8 cellular contexts compared by ENCODE assay signal in genomic region chr11:57668467-57668890, GRCh38. TPM values are rescaled to one million over a fixed set of nuclear protein-coding genes. Genes with fewer than 3 reads are reported as not detected.
DNase-seq lines count a peak whose midpoint lies in the region; ATAC-seq and TF ChIP-seq lines count a peak whose summit lies in the region.

No MANE protein-coding gene starts in this region.

- H3K27me3 ChIP-seq in Karpas-422 (ENCODE audit: low read length) (no peaks in the 10 kb centered on the region), iPS-20b (ENCODE audit: insufficient read depth, low read length) (no peaks in the 10 kb centered on the region)

- peak; percentile 73 for DNase-seq in Karpas-422
- DNase-seq in activated naive CD8-positive, alpha-beta T cell treated with anti-CD3 and anti-CD28 coated beads, Interleukin-2, amount 50 U/mL, for 24 hours: peak; percentile 52
- DNase-seq in T1000 (lab: John Stamatoyannopoulos, UW): no peak
- no peak for DNase-seq in NCI-H446 treated with DMSO at 0.1 percent for 48 hours (lab: John Stamatoyannopoulos, UW)

- peaks cover 62% of the 10 kb centered on the region for H3K4me1 Mint-ChIP-seq in activated naive CD8-positive, alpha-beta T cell treated with anti-CD3 and anti-CD28 coated beads, Interleukin-2, amount 50 U/mL, for 24 hours
- peaks cover 61% of the 10 kb centered on the region for H3K4me1 Mint-ChIP-seq in stimulated activated naive CD8-positive, alpha-beta T cell treated with anti-CD3 and anti-CD28 coated beads, Interleukin-15, Interleukin-2, amounts not matched to agents 100 ng/mL and 50 ng/mL, for 24 hours (ENCODE audit: low read depth)

- no peaks in the 10 kb centered on the region for H3K9me3 Mint-ChIP-seq in activated naive CD8-positive, alpha-beta T cell treated with anti-CD3 and anti-CD28 coated beads, Interleukin-2, amount 50 U/mL, for 24 hours
- no peaks in the 10 kb centered on the region for H3K9me3 Mint-ChIP-seq in stimulated activated naive CD8-positive, alpha-beta T cell treated with anti-CD3 and anti-CD28 coated beads, Interleukin-15, Interleukin-2, amounts not matched to agents 100 ng/mL and 50 ng/mL, for 24 hours

- peak overlapping the region; percentile 97 for H3K27ac ChIP-seq in C4-2B
- peak overlapping the region; percentile 89 for H3K27ac ChIP-seq in Karpas-422 (ENCODE audit: low read length)
- peak overlapping the region; percentile 95 for H3K27ac ChIP-seq in iPS-20b (ENCODE audit: low read length)

- H3K27ac Mint-ChIP-seq in activated naive CD8-positive, alpha-beta T cell treated with anti-CD3 and anti-CD28 coated beads, Interleukin-2, amount 50 U/mL, for 24 hours: peak overlapping the region; percentile 99
- H3K27ac Mint-ChIP-seq in stimulated activated naive CD8-positive, alpha-beta T cell treated with anti-CD3 and anti-CD28 coated beads, Interleukin-15, Interleukin-2, amounts not matched to agents 100 ng/mL and 50 ng/mL, for 24 hours: peak overlapping the region; percentile 100

- peak overlapping the region; percentile 98 for H3K9ac ChIP-seq in Karpas-422 (ENCODE audit: low read length)
- H3K9ac ChIP-seq in iPS-20b (ENCODE audit: low read depth, low read length): peak overlapping the region; percentile 99

- peaks cover 23% of the 10 kb centered on the region for H3K36me3 Mint-ChIP-seq in activated naive CD8-positive, alpha-beta T cell treated with anti-CD3 and anti-CD28 coated beads, Interleukin-2, amount 50 U/mL, for 24 hours (ENCODE audit: low read depth)
- H3K36me3 Mint-ChIP-seq in stimulated activated naive CD8-positive, alpha-beta T cell treated with anti-CD3 and anti-CD28 coated beads, Interleukin-15, Interleukin-2, amounts not matched to agents 100 ng/mL and 50 ng/mL, for 24 hours (ENCODE audit: low read depth): peaks cover 22% of the 10 kb centered on the region

- H3K9me2 ChIP-seq in Karpas-422 (replicated peaks; ENCODE audit: insufficient read depth, low read length): no peaks in the 10 kb centered on the region

- peaks cover 55% of the 10 kb centered on the region for H3K79me2 ChIP-seq in Karpas-422 (ENCODE audit: low read length)

- H3K36me3 ChIP-seq in Karpas-422 (ENCODE audit: insufficient read depth, low read length): peaks cover 29% of the 10 kb centered on the region; the same call in 1 of the 2 replicates
- peaks cover 23% of the 10 kb centered on the region for H3K36me3 ChIP-seq in iPS-20b (ENCODE audit: insufficient read depth, low read depth, low read length)

- H3K4me2 ChIP-seq in Karpas-422 (ENCODE audit: low read depth, low read length, poor library complexity, severe bottlenecking): peak overlapping the region; percentile 99

- no peaks in the 10 kb centered on the region for H3K27me3 Mint-ChIP-seq in activated naive CD8-positive, alpha-beta T cell treated with anti-CD3 and anti-CD28 coated beads, Interleukin-2, amount 50 U/mL, for 24 hours
- H3K27me3 Mint-ChIP-seq in stimulated activated naive CD8-positive, alpha-beta T cell treated with anti-CD3 and anti-CD28 coated beads, Interleukin-15, Interleukin-2, amounts not matched to agents 100 ng/mL and 50 ng/mL, for 24 hours: no peaks in the 10 kb centered on the region

- ATAC-seq in GM19395 (IDR thresholded peaks at IDR 0.05; ENCODE audit: unreplicated experiment): peak; percentile 17
- ATAC-seq in activated naive CD8-positive, alpha-beta T cell treated with anti-CD3 and anti-CD28 coated beads, Interleukin-2, amount 50 U/mL, for 24 hours: no peak

- H3K4me3 ChIP-seq in Karpas-422 (ENCODE audit: low read length) (peak overlapping the region; percentile 97), iPS-20b (ENCODE audit: low read length) (peak overlapping the region; percentile 99)

- TF ChIP-seq CTCF in C4-2B (conservative IDR thresholded peaks at IDR 0.05): no peak

- H2AFZ ChIP-seq in Karpas-422 (ENCODE audit: low read length): peak overlapping the region; percentile 54; the same call in 1 of the 2 replicates

- H3K4me1 ChIP-seq in Karpas-422 (ENCODE audit: low read length) (peaks cover 20% of the 10 kb centered on the region), iPS-20b (ENCODE audit: insufficient read depth, low read length) (peaks cover 4% of the 10 kb centered on the region; the same call in 1 of the 2 replicates)

- peak overlapping the region; percentile 92 for H3K4me3 Mint-ChIP-seq in activated naive CD8-positive, alpha-beta T cell treated with anti-CD3 and anti-CD28 coated beads, Interleukin-2, amount 50 U/mL, for 24 hours
- H3K4me3 Mint-ChIP-seq in stimulated activated naive CD8-positive, alpha-beta T cell treated with anti-CD3 and anti-CD28 coated beads, Interleukin-15, Interleukin-2, amounts not matched to agents 100 ng/mL and 50 ng/mL, for 24 hours: peak overlapping the region; percentile 98

- peaks cover 28% of the 10 kb centered on the region for H4K20me1 ChIP-seq in Karpas-422 (ENCODE audit: insufficient read depth, low read depth, low read length)

- H3K9me3 ChIP-seq in Karpas-422 (ENCODE audit: low read length) (no peaks in the 10 kb centered on the region), iPS-20b (ENCODE audit: insufficient read depth, low read depth, low read length) (no peaks in the 10 kb centered on the region)

RNA-seq across cellular contexts. Expression of gene ZDHHC5, which starts 0.6 kb away (rescaled TPM):
- total RNA-seq in Karpas-422 (2014; rRNA removed; shearing (Covaris generic); ENCODE audit: low replicate concordance): 38.6 and 41.2 TPM in 2 replicates

RNA-seq across cellular contexts. Expression of gene CLP1, which starts 10.9 kb away (rescaled TPM):
- total RNA-seq in Karpas-422 (2014; rRNA removed; shearing (Covaris generic); ENCODE audit: low replicate concordance): 16.9 and 22.4 TPM in 2 replicates

RNA-seq across cellular contexts. Expression of gene YPEL4, which starts 18.8 kb away (rescaled TPM):
- total RNA-seq in Karpas-422 (2014; rRNA removed; shearing (Covaris generic); ENCODE audit: low replicate concordance): not detected in 2 replicates

RNA-seq across cellular contexts. Expression of gene MED19, which starts 43.5 kb away (rescaled TPM):
- total RNA-seq in Karpas-422 (2014; rRNA removed; shearing (Covaris generic); ENCODE audit: low replicate concordance): 12.5 and 12.8 TPM in 2 replicates

RNA-seq across cellular contexts. Expression of gene TMX2, which starts 43.9 kb away (rescaled TPM):
- 53.3 and 91.2 TPM in 2 replicates for total RNA-seq in Karpas-422 (2014; rRNA removed; shearing (Covaris generic); ENCODE audit: low replicate concordance)

Comparison
In these comparisons a context has a peak if more than half of its experiments do, and no peak if none do; other contexts are left out.
1. DNase-seq: peak in Karpas-422 (single experiment) and activated naive CD8-positive, alpha-beta T cell treated with anti-CD3 and anti-CD28 coated beads, Interleukin-2, amount 50 U/mL, for 24 hours (single experiment); none in T1000 (single experiment) and NCI-H446 treated with DMSO at 0.1 percent for 48 hours (single experiment).
2. Peak in every context shown above with its lines, with median percentiles within 50 percentile points of each other: H3K27ac ChIP-seq.